Comparison of ENCODE assay signal across 21 cellular contexts in the genomic region with DNA sequence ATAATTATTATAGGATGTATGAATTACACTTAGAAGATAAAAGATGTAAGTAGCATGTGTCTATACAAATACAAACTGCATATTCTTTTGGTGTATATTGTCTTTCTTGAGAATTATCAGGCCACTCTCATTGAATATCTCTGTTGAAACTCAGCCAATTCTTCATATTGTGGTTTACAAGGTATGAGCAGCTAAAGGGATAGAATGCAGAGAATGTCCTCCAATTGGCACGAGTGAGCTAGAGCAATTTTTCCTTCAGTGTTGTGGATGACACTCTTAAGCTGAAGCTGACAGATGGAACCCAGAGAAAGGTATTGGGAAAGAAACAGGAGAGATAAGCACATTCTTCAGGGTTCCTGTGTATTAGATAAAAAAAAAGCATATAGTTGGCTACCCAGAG.
A peak's percentile ranks its signal among the peaks of the same experiment; 100 is the strongest.
DNase-seq lines count a peak whose midpoint lies in the region; TF ChIP-seq lines count a peak whose summit lies in the region.
"Had no signal": no experiment of that assay in that cellular context is flagged by ENCODE, and none has a peak within 500 bp of the region (broad histone marks: within the 10 kb centered on the region; RNA-seq: fewer than 3 reads in every experiment).

No MANE protein-coding gene starts in this region.

- H3K9me3 ChIP-seq in breast epithelium (peaks cover 0 to 13% of the 10 kb centered on the region in 2 donors), stomach (peaks cover 0 to 11% (median 5%) of the 10 kb centered on the region in 4 donors), BE2C (no peaks in the 10 kb centered on the region)
- H3K9me3 ChIP-seq: right lobe of liver, uterus had no signal

- intact Hi-C loops in MCF 10A (cut with micrococcal nuclease) (no loop called here), breast epithelium (cut with DNase I; ENCODE audit: low total_unique reads) (no loop called here), stomach (cut with DNase I; ENCODE audit: low total_unique reads) (no loop called here)

- H3K27me3 ChIP-seq in breast epithelium (no peaks in the 10 kb centered on the region), stomach (no peaks in the 10 kb centered on the region), BE2C (no peaks in the 10 kb centered on the region)
- H3K27me3 ChIP-seq: esophagus squamous epithelium, right lobe of liver, uterus had no signal

- H3K4me3 ChIP-seq in breast epithelium, result no peak overlapping the region
- H3K4me3 ChIP-seq in astrocyte of the cerebellum (ENCODE audit: low read depth, low read length), result no peak overlapping the region
- H3K4me3 ChIP-seq in stomach, result no peak overlapping the region
- H3K4me3 ChIP-seq in BE2C (ENCODE audit: low read depth, low read length), result no peak overlapping the region
- H3K4me3 ChIP-seq: esophagus squamous epithelium, right lobe of liver, uterus had no signal

- CTCF ChIA-PET in MCF 10A (lab: Yijun Ruan, JAX), result interaction anchor here (0.5 to 0.7 kb wide), 2 partner anchors 23 to 476 kb away, joined by 3 read pairs; no protein-coding TSS in a partner anchor

- peak; percentile 54 for DNase-seq in MCF 10A (ENCODE audit: unreplicated experiment)
- no peak for DNase-seq in breast epithelium (ENCODE audit: low spot score in 2 of 2)
- peak; percentile 77 for DNase-seq in astrocyte of the cerebellum (ENCODE audit: low read depth)
- DNase-seq in glomerular visceral epithelial cell (ENCODE audit: extremely low spot score), result peak; percentile 26
- DNase-seq in stomach, result no peak
- no peak for DNase-seq in ecto neural progenitor cell (ENCODE audit: low spot score)
- DNase-seq in BE2C, result no peak
- DNase-seq in amniotic stem cell (lab: John Stamatoyannopoulos, UW), result no peak
- DNase-seq: activated CD4-positive, alpha-beta T cell treated with anti-CD3 and anti-CD28 coated beads, Interleukin-2, amount 50 U/mL, for 48 hours; activated gamma-delta T cell; Calu3; esophagus squamous epithelium; HFFc6; hippocampal formation; kidney; MV-4-11; NCI-H187; right lobe of liver; uterus had no signal

- BruUV-seq in MCF 10A (replicated peaks; lab: Mats Ljungman, UMichigan), result no TSS peak

- H3K27ac ChIP-seq in breast epithelium (no peak overlapping the region), stomach (no peak overlapping the region)
- H3K27ac ChIP-seq: esophagus squamous epithelium, right lobe of liver, uterus had no signal

- H3K27ac Mint-ChIP-seq in MCF 10A (ENCODE audit: low read depth, unreplicated experiment), result no peak overlapping the region
- H3K27ac Mint-ChIP-seq: HFFc6; IgD-negative memory B cell; T-helper 2 cell treated with Interferon-gamma antibody and Interleukin-4, amounts not matched to agents 5 μg/mL and 100 μg/mL, for 36 hours had no signal

- H3K27me3 Mint-ChIP-seq in MCF 10A (ENCODE audit: insufficient read depth, unreplicated experiment), result no peaks in the 10 kb centered on the region
- H3K27me3 Mint-ChIP-seq: IgD-negative memory B cell had no signal

- peaks cover 5% of the 10 kb centered on the region for H3K9me3 Mint-ChIP-seq in MCF 10A (ENCODE audit: unreplicated experiment)

- POLR2A ChIA-PET in MCF 10A (lab: Yijun Ruan, JAX), result interaction anchor here (0.6 to 1.1 kb wide), 2 partner anchors 11 to 23 kb away, joined by 3 read pairs; no protein-coding TSS in a partner anchor

- TF ChIP-seq CTCF in MCF 10A (IDR thresholded peaks at IDR 0.05; ENCODE audit: unreplicated experiment), result no peak
- TF ChIP-seq CTCF in breast epithelium (IDR thresholded peaks at IDR 0.05), result no peak
- TF ChIP-seq CTCF in astrocyte of the cerebellum (IDR thresholded peaks at IDR 0.05; ENCODE audit: low read depth, low read length, missing control alignments), result no peak
- TF ChIP-seq CTCF in stomach (IDR thresholded peaks at IDR 0.05), result no peak
- no peak for TF ChIP-seq CTCF in BE2C (IDR thresholded peaks at IDR 0.05; ENCODE audit: low read depth, low read length)

- no peaks in the 10 kb centered on the region for H3K36me3 Mint-ChIP-seq in MCF 10A (ENCODE audit: insufficient read depth, unreplicated experiment)
- H3K36me3 Mint-ChIP-seq: IgD-negative memory B cell had no signal

- H3K4me1 Mint-ChIP-seq in MCF 10A (ENCODE audit: insufficient read depth, unreplicated experiment), result peaks cover 37% of the 10 kb centered on the region
- H3K4me1 Mint-ChIP-seq: IgD-negative memory B cell had no signal

- 43 to 63% (median 50%) methylated on average over 1 of the region's 1 CpG for WGBS in stomach, 5 donors

- in situ Hi-C loops in astrocyte of the cerebellum (cut with HindIII; ENCODE audit: low sequenced_read_pairs), result no loop called here

- H3K4me1 ChIP-seq in breast epithelium, result no peaks in the 10 kb centered on the region
- H3K4me1 ChIP-seq in stomach, result no peaks in the 10 kb centered on the region
- no peaks in the 10 kb centered on the region for H3K4me1 ChIP-seq in BE2C
- H3K4me1 ChIP-seq: esophagus squamous epithelium, right lobe of liver, uterus had no signal

- TF ChIP-seq POLR2A in breast epithelium (IDR thresholded peaks at IDR 0.05), result no peak
- no peak for TF ChIP-seq POLR2A in stomach (IDR thresholded peaks at IDR 0.05)

- TF ChIP-seq EP300 in stomach (IDR thresholded peaks at IDR 0.05), result no peak

- no peaks in the 10 kb centered on the region for H3K36me3 ChIP-seq in breast epithelium
- no peaks in the 10 kb centered on the region for H3K36me3 ChIP-seq in stomach
- H3K36me3 ChIP-seq in BE2C, result no peaks in the 10 kb centered on the region
- H3K36me3 ChIP-seq: esophagus squamous epithelium, right lobe of liver, uterus had no signal

- no peak overlapping the region for H3K4me3 Mint-ChIP-seq in MCF 10A (ENCODE audit: unreplicated experiment)
- H3K4me3 Mint-ChIP-seq: HFFc6; IgD-negative memory B cell; T-helper 2 cell treated with Interferon-gamma antibody and Interleukin-4, amounts not matched to agents 5 μg/mL and 100 μg/mL, for 36 hours had no signal

Comparison
In these comparisons a context has a peak if more than half of its experiments do, and no peak if none do; other contexts are left out.
1. DNase-seq: peak in MCF 10A (single experiment), astrocyte of the cerebellum (single experiment) and glomerular visceral epithelial cell (single experiment); none in breast epithelium (0 of 2), stomach (single experiment), ecto neural progenitor cell (single experiment), BE2C (single experiment) and amniotic stem cell (single experiment).